In the genomic region with DNA sequence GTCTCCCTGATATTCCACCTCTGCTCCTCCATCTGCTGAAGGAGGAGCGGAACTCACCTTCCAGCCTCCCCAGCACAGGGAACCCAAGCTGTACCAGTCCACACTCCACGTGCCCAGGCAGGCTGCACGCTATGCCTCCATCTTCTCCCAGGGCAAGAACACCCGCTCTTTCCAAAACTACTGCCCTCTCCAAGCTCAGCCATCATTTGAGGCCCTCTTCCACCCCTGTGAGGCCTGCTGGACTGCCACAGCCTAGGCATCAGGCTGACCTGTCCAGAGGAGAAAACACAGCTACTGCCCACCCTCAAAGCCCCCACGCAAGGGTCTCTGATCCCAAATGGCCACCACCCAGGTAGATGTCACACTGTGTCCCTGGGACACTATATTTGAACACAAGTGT, we compare ENCODE assay signal across 9 cellular contexts. TPM values are rescaled to one million over a fixed set of nuclear protein-coding genes. Genes with fewer than 3 reads are reported as not detected.
DNase-seq lines count a peak whose midpoint lies in the region; ATAC-seq and TF ChIP-seq lines count a peak whose summit lies in the region.
"Had no signal": no experiment of that assay in that cellular context is flagged by ENCODE, and none has a peak within 500 bp of the region (broad histone marks: within the 10 kb centered on the region; RNA-seq: fewer than 3 reads in every experiment).

No MANE protein-coding gene starts in this region.

- H2BK5ac ChIP-seq in mesendoderm (ENCODE audit: low read length), result no peak overlapping the region

- no peak overlapping the region for H2BK15ac ChIP-seq in mesendoderm (replicated peaks; ENCODE audit: low read depth)

- no CpG with 5 or more reads among the region's 5 CpGs for WGBS in mesendoderm (ENCODE audit: extremely low coverage, insufficient coverage, low lambda C conversion rate)
- WGBS in lower leg skin, 2 donors, result 89 to 94% methylated on average over 5 of the region's 5 CpGs

- H3K79me1 ChIP-seq in mesendoderm (ENCODE audit: low read length), result no peaks in the 10 kb centered on the region

- H3K4me1 ChIP-seq in mesendoderm (ENCODE audit: control insufficient read depth, low read depth, low read length) (peaks cover 5% of the 10 kb centered on the region), thoracic aorta (ENCODE audit: control insufficient read depth in 1 of 2, low read depth in 2 of 2) (peaks cover 6 to 22% of the 10 kb centered on the region in 2 donors), BE2C (no peaks in the 10 kb centered on the region)

- H3K23ac ChIP-seq in mesendoderm (ENCODE audit: low read length), result no peak overlapping the region

- peaks cover 39% of the 10 kb centered on the region for H3K36me3 Mint-ChIP-seq in activated CD8-positive, alpha-beta memory T cell treated with anti-CD3 and anti-CD28 coated beads, Interleukin-2, amount 10 ng/mL, durations not matched to agents 7 days and 5 days
- peaks cover 31% of the 10 kb centered on the region for H3K36me3 Mint-ChIP-seq in activated naive CD8-positive, alpha-beta T cell treated with anti-CD3 and anti-CD28 coated beads, Interleukin-2, amount 10 ng/mL, durations not matched to agents 7 days and 5 days

- H3K18ac ChIP-seq in mesendoderm (ENCODE audit: low read length), result no peak overlapping the region

- H3K9ac ChIP-seq in mesendoderm (ENCODE audit: low read length), result no peak overlapping the region

- H3K4me1 Mint-ChIP-seq in activated CD8-positive, alpha-beta memory T cell treated with anti-CD3 and anti-CD28 coated beads, Interleukin-2, amount 10 ng/mL, durations not matched to agents 7 days and 5 days, result peaks cover 32% of the 10 kb centered on the region
- peaks cover 23% of the 10 kb centered on the region for H3K4me1 Mint-ChIP-seq in activated naive CD8-positive, alpha-beta T cell treated with anti-CD3 and anti-CD28 coated beads, Interleukin-2, amount 10 ng/mL, durations not matched to agents 7 days and 5 days

- H3K36me3 ChIP-seq in mesendoderm (ENCODE audit: control insufficient read depth, insufficient read depth, low read length) (no peaks in the 10 kb centered on the region), thoracic aorta (no peaks in the 10 kb centered on the region), BE2C (no peaks in the 10 kb centered on the region)

- H3K27ac Mint-ChIP-seq in activated CD8-positive, alpha-beta memory T cell treated with anti-CD3 and anti-CD28 coated beads, Interleukin-2, amount 10 ng/mL, durations not matched to agents 7 days and 5 days, result peak overlapping the region; percentile 15
- H3K27ac Mint-ChIP-seq in activated naive CD8-positive, alpha-beta T cell treated with anti-CD3 and anti-CD28 coated beads, Interleukin-2, amount 10 ng/mL, durations not matched to agents 7 days and 5 days, result peak overlapping the region; percentile 51

- TF ChIP-seq CTCF in thoracic aorta (IDR thresholded peaks at IDR 0.05) (no peak), BE2C (IDR thresholded peaks at IDR 0.05; ENCODE audit: low read depth, low read length) (no peak), lower leg skin (IDR thresholded peaks at IDR 0.05) (no peak)

- H3K27ac ChIP-seq in mesendoderm (ENCODE audit: low read depth, low read length), result no peak overlapping the region
- H3K27ac ChIP-seq in thoracic aorta, result no peak overlapping the region

- ATAC-seq in activated CD8-positive, alpha-beta memory T cell treated with anti-CD3 and anti-CD28 coated beads, Interleukin-2, amount 10 ng/mL, durations not matched to agents 7 days and 5 days, result no peak
- no peak for ATAC-seq in activated naive CD8-positive, alpha-beta T cell treated with anti-CD3 and anti-CD28 coated beads, Interleukin-2, amount 10 ng/mL, durations not matched to agents 7 days and 5 days (ENCODE audit: low read depth)
- no peak for ATAC-seq in thoracic aorta (ENCODE audit: insufficient number of reproducible peaks, low FRiP score, low read depth)

- no peaks in the 10 kb centered on the region for H3K27me3 ChIP-seq in mesendoderm (ENCODE audit: insufficient read depth, low read length, poor library complexity)
- no peaks in the 10 kb centered on the region for H3K27me3 ChIP-seq in thoracic aorta (replicated peaks; ENCODE audit: insufficient read depth)
- H3K27me3 ChIP-seq in BE2C, result peaks cover 18% of the 10 kb centered on the region

- H3K9me3 ChIP-seq in thoracic aorta (no peaks in the 10 kb centered on the region), BE2C (no peaks in the 10 kb centered on the region)

- H3K4me2 ChIP-seq in mesendoderm (ENCODE audit: low read length), result no peak overlapping the region

- TF ChIP-seq POLR2A in lower leg skin (IDR thresholded peaks at IDR 0.05), result no peak

- H3K27me3 Mint-ChIP-seq in activated CD8-positive, alpha-beta memory T cell treated with anti-CD3 and anti-CD28 coated beads, Interleukin-2, amount 10 ng/mL, durations not matched to agents 7 days and 5 days, result no peaks in the 10 kb centered on the region
- H3K27me3 Mint-ChIP-seq in activated naive CD8-positive, alpha-beta T cell treated with anti-CD3 and anti-CD28 coated beads, Interleukin-2, amount 10 ng/mL, durations not matched to agents 7 days and 5 days, result no peaks in the 10 kb centered on the region

- no peak overlapping the region for H4K5ac ChIP-seq in mesendoderm (ENCODE audit: low read length)

- H2BK120ac ChIP-seq in mesendoderm (ENCODE audit: low read depth, low read length), result no peak overlapping the region

- peak overlapping the region; percentile 81 for H3K4me3 Mint-ChIP-seq in activated CD8-positive, alpha-beta memory T cell treated with anti-CD3 and anti-CD28 coated beads, Interleukin-2, amount 10 ng/mL, durations not matched to agents 7 days and 5 days
- peak overlapping the region; percentile 98 for H3K4me3 Mint-ChIP-seq in activated naive CD8-positive, alpha-beta T cell treated with anti-CD3 and anti-CD28 coated beads, Interleukin-2, amount 10 ng/mL, durations not matched to agents 7 days and 5 days

- H3K4me3 ChIP-seq in mesendoderm (ENCODE audit: low read length) (no peak overlapping the region), thoracic aorta (peak overlapping the region; percentile 95), BE2C (ENCODE audit: low read depth, low read length) (no peak overlapping the region), lower leg skin (ENCODE audit: low read depth, poor library complexity, severe bottlenecking) (no peak overlapping the region)

- POLR2A ChIA-PET in activated naive CD8-positive, alpha-beta T cell treated with anti-CD3 and anti-CD28 coated beads, Interleukin-2, amount 10 ng/mL, durations not matched to agents 7 days and 5 days (lab: Charles Lee), result no interaction called here

- peak overlapping the region; percentile 15 for H3K56ac ChIP-seq in mesendoderm (ENCODE audit: low read length)

- no peak for DNase-seq in activated CD8-positive, alpha-beta memory T cell treated with anti-CD3 and anti-CD28 coated beads, Interleukin-2, amount 10 ng/mL, durations not matched to agents 7 days and 5 days
- no peak for DNase-seq in activated CD8-positive, alpha-beta memory T cell treated with anti-CD3 and anti-CD28 coated beads, Interleukin-2, amount 50 U/mL, for 48 hours
- DNase-seq in activated naive CD8-positive, alpha-beta T cell treated with anti-CD3 and anti-CD28 coated beads, Interleukin-2, amount 10 ng/mL, durations not matched to agents 7 days and 5 days, result no peak
- DNase-seq in mesendoderm (no peak), thoracic aorta (ENCODE audit: low spot score) (no peak), BE2C (no peak), lower leg skin (ENCODE audit: low spot score in 2 of 2) (no peak), NCI-H2081 (lab: John Stamatoyannopoulos, UW) (no peak)
- DNase-seq: NCI-H748 treated with DMSO at 0.1 percent for 48 hours had no signal

- no peak overlapping the region for H2AK5ac ChIP-seq in mesendoderm (ENCODE audit: low read length)

- no peak overlapping the region for H4K8ac ChIP-seq in mesendoderm (ENCODE audit: low read depth, low read length)

- no peaks in the 10 kb centered on the region for H3K79me2 ChIP-seq in mesendoderm (ENCODE audit: control insufficient read depth, insufficient read depth, low read length)

- CTCF ChIA-PET in activated CD8-positive, alpha-beta memory T cell treated with anti-CD3 and anti-CD28 coated beads, Interleukin-2, amount 10 ng/mL, durations not matched to agents 7 days and 5 days (lab: Charles Lee), result no interaction called here

- no peaks in the 10 kb centered on the region for H3K9me3 Mint-ChIP-seq in activated CD8-positive, alpha-beta memory T cell treated with anti-CD3 and anti-CD28 coated beads, Interleukin-2, amount 10 ng/mL, durations not matched to agents 7 days and 5 days (ENCODE audit: low read depth)
- no peaks in the 10 kb centered on the region for H3K9me3 Mint-ChIP-seq in activated naive CD8-positive, alpha-beta T cell treated with anti-CD3 and anti-CD28 coated beads, Interleukin-2, amount 10 ng/mL, durations not matched to agents 7 days and 5 days

- no peak overlapping the region for H3K4ac ChIP-seq in mesendoderm (ENCODE audit: low read depth, low read length)

- intact Hi-C loops in lower leg skin (cut with DNase I; ENCODE audit: low total_unique reads), result no loop called here

RNA-seq across cellular contexts. Expression of a gene that starts 1.8 kb away (rescaled TPM):
- total RNA-seq in activated CD8-positive, alpha-beta memory T cell treated with anti-CD3 and anti-CD28 coated beads, Interleukin-2, amount 10 ng/mL, durations not matched to agents 7 days and 5 days, result 10 to 100 TPM; 43.2 to 46.7 TPM
- 10 to 100 TPM; 45.8 to 46.5 TPM for total RNA-seq in activated naive CD8-positive, alpha-beta T cell treated with anti-CD3 and anti-CD28 coated beads, Interleukin-2, amount 10 ng/mL, durations not matched to agents 7 days and 5 days
- polyA plus RNA-seq in mesendoderm (2013, experiment 1 of 2), result 2.1 TPM
- polyA plus RNA-seq in mesendoderm (2013, experiment 2 of 2), result 2.3 TPM
- total RNA-seq in thoracic aorta (10 to 100 TPM; 53.9 to 56.3 TPM), lower leg skin (1 to 10 TPM; 2.9 to 6.7 (median 3.8) TPM)
- polyA plus RNA-seq in BE2C (2012; ENCODE audit: insufficient read depth, insufficient read length, low read depth), result not detected

Comparison
In these comparisons a context has a peak if more than half of its experiments do, and no peak if none do; other contexts are left out.
1. RNA of a gene that starts 1.8 kb away (total RNA-seq): 53.9 to 56.3 TPM in thoracic aorta, 43.2 to 46.7 TPM in activated CD8-positive, alpha-beta memory T cell treated with anti-CD3 and anti-CD28 coated beads, Interleukin-2, amount 10 ng/mL, durations not matched to agents 7 days and 5 days and 45.8 to 46.5 TPM in activated naive CD8-positive, alpha-beta T cell treated with anti-CD3 and anti-CD28 coated beads, Interleukin-2, amount 10 ng/mL, durations not matched to agents 7 days and 5 days; 2.9 to 6.7 TPM in lower leg skin; every median in the first group is over 4 times any median in the second.